Comparison of ENCODE assay signal across 27 cellular contexts in the genomic region with DNA sequence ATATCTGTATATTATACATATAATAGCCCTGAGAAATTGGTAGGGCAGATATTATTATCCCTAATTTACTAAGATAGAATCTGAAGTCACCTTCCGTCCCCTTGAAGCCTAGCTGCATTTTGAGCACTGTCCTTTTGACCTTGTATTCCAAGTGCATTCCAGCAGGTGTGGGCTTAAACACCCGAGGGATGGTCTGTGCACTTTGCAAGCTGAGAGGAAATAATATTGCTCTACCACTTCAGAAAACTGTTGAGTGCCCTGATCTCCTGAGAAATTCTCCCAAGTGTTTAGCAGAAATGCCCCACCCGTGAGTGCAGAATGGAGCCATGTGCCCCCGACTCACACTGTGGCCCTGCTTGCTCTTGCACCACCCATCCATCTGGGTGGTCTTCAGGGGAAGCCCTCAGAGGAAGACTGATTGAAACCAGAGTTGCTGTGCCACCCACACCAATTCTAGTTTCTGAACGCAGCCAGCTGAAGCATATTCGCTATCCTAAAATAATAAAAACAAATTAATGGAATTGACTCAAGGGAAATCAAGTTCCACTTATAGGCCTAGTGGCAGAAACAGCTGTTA. TPM values are rescaled to one million over a fixed set of nuclear protein-coding genes. Genes with fewer than 3 reads are reported as not detected.
DNase-seq lines count a peak whose midpoint lies in the region; ATAC-seq, FAIRE-seq and TF ChIP-seq lines count a peak whose summit lies in the region.
"Had no signal": no experiment of that assay in that cellular context is flagged by ENCODE, and none has a peak within 500 bp of the region (broad histone marks: within the 10 kb centered on the region; RNA-seq: fewer than 3 reads in every experiment).

No MANE protein-coding gene starts in this region.

- TF ChIP-seq RAD21 in IMR-90 (IDR thresholded peaks at IDR 0.05; ENCODE audit: low read length) = no peak

- in situ Hi-C loops in IMR-90 (cut with MboI; ENCODE audit: low sequenced_read_pairs) = no loop called here

- H2BK120ac ChIP-seq in IMR-90 (ENCODE audit: low read depth, low read length) = peak overlapping the region; percentile 93

- peak overlapping the region; percentile 46; the same call in 1 of the 2 replicates for H4K5ac ChIP-seq in IMR-90 (ENCODE audit: low read depth, low read length)

- H3K27me3 ChIP-seq in IMR-90 (ENCODE audit: control insufficient read depth, insufficient read depth, low read length) = no peaks in the 10 kb centered on the region
- no peaks in the 10 kb centered on the region for H3K27me3 ChIP-seq in astrocyte (ENCODE audit: insufficient read depth, low read length)
- H3K27me3 ChIP-seq in lower lobe of right lung (ENCODE audit: low read depth) = no peaks in the 10 kb centered on the region
- H3K27me3 ChIP-seq in skeletal muscle satellite cell (ENCODE audit: control insufficient read depth, insufficient read depth, low read length) = no peaks in the 10 kb centered on the region
- H3K27me3 ChIP-seq: BLaER1 had no signal

- no peak overlapping the region for H3K4me3 Mint-ChIP-seq in astrocyte (ENCODE audit: unreplicated experiment)
- H3K4me3 Mint-ChIP-seq: CD4-positive, alpha-beta memory T cell; H9; HFFc6 had no signal

- peak overlapping the region; percentile 92 for H3K18ac ChIP-seq in IMR-90 (ENCODE audit: low read depth, low read length)

- H3K4me2 ChIP-seq in IMR-90 (ENCODE audit: low read depth, low read length) (no peak overlapping the region), astrocyte (ENCODE audit: low read length) (peak overlapping the region; percentile 52), skeletal muscle satellite cell (ENCODE audit: low read length) (peak overlapping the region; percentile 19)
- H3K4me2 ChIP-seq: BLaER1, SK-N-SH had no signal

- peaks cover 9% of the 10 kb centered on the region for H3K9me1 ChIP-seq in IMR-90 (ENCODE audit: insufficient read depth, low read length)

- H3K14ac ChIP-seq in IMR-90 (replicated peaks; ENCODE audit: low read depth, low read length) = peak overlapping the region; percentile 87; the same call in 1 of the 2 replicates

- no peaks in the 10 kb centered on the region for H3K36me3 ChIP-seq in IMR-90 (ENCODE audit: control insufficient read depth, insufficient read depth, low read length)
- no peaks in the 10 kb centered on the region for H3K36me3 ChIP-seq in astrocyte (ENCODE audit: insufficient read depth, low read length)
- H3K36me3 ChIP-seq in lower lobe of right lung = no peaks in the 10 kb centered on the region
- no peaks in the 10 kb centered on the region for H3K36me3 ChIP-seq in skeletal muscle satellite cell (ENCODE audit: insufficient read depth, low read length)
- H3K36me3 ChIP-seq: BLaER1 had no signal

- peak overlapping the region; percentile 85 for H4K91ac ChIP-seq in IMR-90 (ENCODE audit: insufficient read depth, low read depth, low read length)

- H3K9me3 Mint-ChIP-seq in astrocyte (ENCODE audit: unreplicated experiment) = no peaks in the 10 kb centered on the region
- H3K9me3 Mint-ChIP-seq: H9 had no signal

- CTCF ChIA-PET in IMR-90 (lab: Yijun Ruan, JAX) = interaction anchor here (1.0 kb wide), 1 partner anchor 96 kb away, joined by 3 read pairs; no protein-coding TSS in a partner anchor

- H3K4me1 ChIP-seq in IMR-90 (ENCODE audit: control insufficient read depth, insufficient read depth, low read length) (peaks cover 5% of the 10 kb centered on the region), astrocyte (ENCODE audit: insufficient read depth, low read length) (peaks cover 9% of the 10 kb centered on the region), lower lobe of right lung (no peaks in the 10 kb centered on the region), skeletal muscle satellite cell (ENCODE audit: control insufficient read depth, insufficient read depth, low read length) (peaks cover 25% of the 10 kb centered on the region)
- H3K4me1 ChIP-seq: BLaER1 had no signal

- peak overlapping the region; percentile 81; the same call in 1 of the 3 replicates for H2BK15ac ChIP-seq in IMR-90 (ENCODE audit: low read depth, low read length)

- H3K4me1 Mint-ChIP-seq in astrocyte (ENCODE audit: low read depth, unreplicated experiment) = peaks cover 12% of the 10 kb centered on the region
- H3K4me1 Mint-ChIP-seq: CD4-positive, alpha-beta memory T cell had no signal

- dilution Hi-C loops in IMR-90 (cut with HindIII; ENCODE audit: low sequenced_read_pairs, unreplicated experiment) = no loop called here

- peak overlapping the region; percentile 47 for H2AK9ac ChIP-seq in IMR-90 (replicated peaks; ENCODE audit: low read depth, low read length, poor library complexity)

- H2AFZ ChIP-seq in IMR-90 (replicated peaks; ENCODE audit: low read length, poor library complexity) (no peak overlapping the region), astrocyte (ENCODE audit: low read depth, low read length) (no peak overlapping the region)

- intact Hi-C loops in IMR-90 (cut with micrococcal nuclease) = loop anchor here (5.0 kb wide), 3 partner anchors 44 to 184 kb away; no protein-coding TSS in a partner anchor
- intact Hi-C loops in lower lobe of right lung (cut with DNase I) = no loop called here
- intact Hi-C loops in lower leg skin (cut with DNase I; ENCODE audit: low total_unique reads) = no loop called here

- H3K9ac ChIP-seq in IMR-90 (ENCODE audit: low read depth, low read length) = no peak overlapping the region
- no peak overlapping the region for H3K9ac ChIP-seq in astrocyte (ENCODE audit: low read length)
- no peak overlapping the region for H3K9ac ChIP-seq in skeletal muscle satellite cell (ENCODE audit: low read depth, low read length)
- H3K9ac ChIP-seq: BLaER1, SK-N-SH had no signal

- H4K8ac ChIP-seq in IMR-90 (ENCODE audit: low read depth in 2 of 2, low read length in 2 of 2) = peak overlapping the region; percentile 73 to 75

- POLR2A ChIA-PET in IMR-90 (lab: Charles Lee; ENCODE audit: unreplicated experiment) = no interaction called here

- H3K79me1 ChIP-seq in IMR-90 (ENCODE audit: low read depth in 1 of 2, low read length in 2 of 2) = no peaks in the 10 kb centered on the region

- TF ChIP-seq POLR2A in IMR-90 (IDR thresholded peaks at IDR 0.05; ENCODE audit: low read depth, low read length) = no peak
- no peak for TF ChIP-seq POLR2A in lower leg skin (IDR thresholded peaks at IDR 0.05)

- H4K20me1 ChIP-seq in IMR-90 (ENCODE audit: insufficient read depth, low read length) (no peaks in the 10 kb centered on the region), astrocyte (ENCODE audit: insufficient read depth, low read length) (no peaks in the 10 kb centered on the region)
- H4K20me1 ChIP-seq: BLaER1 had no signal

- peak overlapping the region; percentile 79 for H2AK5ac ChIP-seq in IMR-90 (ENCODE audit: low read depth, low read length)

- no peak for DNase-seq in IMR-90
- no peak for DNase-seq in astrocyte (ENCODE audit: low read depth)
- DNase-seq in lower lobe of right lung = no peak
- DNase-seq in left lobe of liver (ENCODE audit: low spot score) = no peak
- no peak for DNase-seq in lower leg skin (ENCODE audit: low spot score in 2 of 2)
- DNase-seq: Caco-2; CD4-positive, alpha-beta memory T cell; DMS 273 treated with DMSO at 0.1 percent for 48 hours; DMS79 treated with DMSO at 0.1 percent for 48 hours; H9; HFFc6; KBM-7; MM.1S; NCI-H1048; NCI-H1436; NCI-H187 treated with DMSO at 0.1 percent for 48 hours; NCI-H510A treated with DMSO at 0.1 percent for 48 hours; RPMI8226; SHP77 treated with DMSO at 0.1 percent for 48 hours; SK-N-SH had no signal

- TF ChIP-seq CTCF in IMR-90 (conservative IDR thresholded peaks at IDR 0.05; ENCODE audit: low read depth, low read length) (no peak), astrocyte (IDR thresholded peaks at IDR 0.05; ENCODE audit: insufficient read depth, low read depth, low read length) (no peak), lower lobe of right lung (IDR thresholded peaks at IDR 0.05) (no peak), lower leg skin (IDR thresholded peaks at IDR 0.05) (no peak)

- no peaks in the 10 kb centered on the region for H3K27me3 Mint-ChIP-seq in astrocyte (ENCODE audit: low read depth, unreplicated experiment)

- peak overlapping the region; percentile 28; the same call in 1 of the 2 replicates for H3K23ac ChIP-seq in IMR-90 (ENCODE audit: low read depth, low read length)

- H3K4me3 ChIP-seq in IMR-90 (ENCODE audit: insufficient read depth, low read depth, low read length) = no peak overlapping the region
- H3K4me3 ChIP-seq in astrocyte (ENCODE audit: insufficient read depth, low read depth, low read length) = no peak overlapping the region
- no peak overlapping the region for H3K4me3 ChIP-seq in lower lobe of right lung
- peak overlapping the region; percentile 10 for H3K4me3 ChIP-seq in skeletal muscle satellite cell (ENCODE audit: low read length)
- H3K4me3 ChIP-seq in lower leg skin (ENCODE audit: low read depth, poor library complexity, severe bottlenecking) = no peak overlapping the region
- H3K4me3 ChIP-seq: BLaER1, GM12878 had no signal

- peak overlapping the region; percentile 92 for H2BK20ac ChIP-seq in IMR-90 (ENCODE audit: low read depth, low read length)

- WGBS in IMR-90 (ENCODE audit: extremely low coverage in 2 of 2, insufficient read length in 1 of 2), 2 experiments = 54% methylated on average over 2 of the region's 6 CpGs; no CpG with 5 or more reads in 1 of the 2 experiments
- WGBS in lower leg skin, 2 donors = 71 to 80% methylated on average over 6 of the region's 6 CpGs

- H3K27ac Mint-ChIP-seq in astrocyte (ENCODE audit: unreplicated experiment) = peak overlapping the region; percentile 48
- H3K27ac Mint-ChIP-seq: CD4-positive, alpha-beta memory T cell; HFFc6 had no signal

- FAIRE-seq in astrocyte (lab: Jason Lieb, UNC) = no peak
- FAIRE-seq: GM12878, HepG2 had no signal

- no peak for ATAC-seq in IMR-90 (ENCODE audit: low read depth)
- peak; percentile 60 to 82 for ATAC-seq in lower lobe of right lung
- ATAC-seq in left lobe of liver = no peak
- ATAC-seq in GM18868 (IDR thresholded peaks at IDR 0.05; ENCODE audit: unreplicated experiment) = no peak
- ATAC-seq: GM12878, HepG2 had no signal

- H3K4ac ChIP-seq in IMR-90 (ENCODE audit: low read depth, low read length) = peak overlapping the region; percentile 88

- H3K79me2 ChIP-seq in astrocyte (ENCODE audit: insufficient read depth, low read length) = no peaks in the 10 kb centered on the region

- H3K27ac ChIP-seq in IMR-90 (ENCODE audit: insufficient read depth, low read length) (peak overlapping the region; percentile 73), astrocyte (ENCODE audit: low read depth, low read length) (peak overlapping the region; percentile 2), lower lobe of right lung (peak overlapping the region; percentile 15)
- H3K27ac ChIP-seq: BLaER1, HL-60 had no signal

- peak overlapping the region; percentile 8; the same call in 1 of the 2 replicates for H3K56ac ChIP-seq in IMR-90 (ENCODE audit: extremely low read depth, insufficient read depth, low read length)

- peak overlapping the region; percentile 82 for H2BK5ac ChIP-seq in IMR-90 (ENCODE audit: low read depth, low read length, poor library complexity, severe bottlenecking)

- BruUV-seq in IMR-90 (replicated peaks; lab: Mats Ljungman, UMichigan) = no TSS peak

- H3K36me3 Mint-ChIP-seq in astrocyte (ENCODE audit: low read depth, unreplicated experiment) = no peaks in the 10 kb centered on the region
- H3K36me3 Mint-ChIP-seq: CD4-positive, alpha-beta memory T cell had no signal

- H3K9me3 ChIP-seq in IMR-90 (ENCODE audit: control insufficient read depth, insufficient read depth, low read length) = no peaks in the 10 kb centered on the region
- H3K9me3 ChIP-seq in astrocyte (ENCODE audit: insufficient read depth, low read depth, low read length) = no peaks in the 10 kb centered on the region
- no peaks in the 10 kb centered on the region for H3K9me3 ChIP-seq in lower lobe of right lung
- H3K9me3 ChIP-seq in skeletal muscle satellite cell (replicated peaks; ENCODE audit: low read length) = no peaks in the 10 kb centered on the region
- H3K9me3 ChIP-seq: BLaER1, Caco-2, SK-N-SH had no signal

RNA-seq across cellular contexts. Expression of gene PRKG2, which starts 41.1 kb away (rescaled TPM):
- total RNA-seq in IMR-90 (2012; rRNA removed) (2.0 and 2.2 TPM in 2 replicates), astrocyte (0.23 and 0.29 TPM in 2 replicates), lower lobe of right lung (6.4 TPM), left lobe of liver (not detected), lower leg skin (1 to 10 TPM in 3 of 4 donors, under 1 TPM in 1; 0.34 to 1.7 (median 1.2) TPM)
- polyA plus RNA-seq in IMR-90 (2012; rRNA removed) = 0.27 and 0.44 TPM in 2 replicates
- polyA plus RNA-seq in IMR-90 (2012; cell fraction: cytosol; rRNA removed) = 0.12 and 0.24 TPM in 2 replicates
- 0.09 and 0.41 TPM in 2 replicates for polyA plus RNA-seq in IMR-90 (2012; cell fraction: nucleus; rRNA removed; ENCODE audit: low replicate concordance)
- total RNA-seq in skeletal muscle satellite cell (2012; rRNA removed) = 0.44 and 0.76 TPM in 2 replicates
- total RNA-seq: A673, GM12878, HFFc6 had no signal
- polyA plus RNA-seq: GM12878, SK-N-SH had no signal

Comparison
In these comparisons a context has a peak if more than half of its experiments do, and no peak if none do; other contexts are left out.
1. ATAC-seq: peak in lower lobe of right lung (2 of 2); none in IMR-90 (single experiment), left lobe of liver (single experiment) and GM18868 (single experiment).
2. H3K27ac ChIP-seq: peak in every context shown above with its lines; median percentile 73 in IMR-90; 15 in lower lobe of right lung; 2 in astrocyte.